Comparison of ENCODE assay signal across 16 cellular contexts in the genomic region with DNA sequence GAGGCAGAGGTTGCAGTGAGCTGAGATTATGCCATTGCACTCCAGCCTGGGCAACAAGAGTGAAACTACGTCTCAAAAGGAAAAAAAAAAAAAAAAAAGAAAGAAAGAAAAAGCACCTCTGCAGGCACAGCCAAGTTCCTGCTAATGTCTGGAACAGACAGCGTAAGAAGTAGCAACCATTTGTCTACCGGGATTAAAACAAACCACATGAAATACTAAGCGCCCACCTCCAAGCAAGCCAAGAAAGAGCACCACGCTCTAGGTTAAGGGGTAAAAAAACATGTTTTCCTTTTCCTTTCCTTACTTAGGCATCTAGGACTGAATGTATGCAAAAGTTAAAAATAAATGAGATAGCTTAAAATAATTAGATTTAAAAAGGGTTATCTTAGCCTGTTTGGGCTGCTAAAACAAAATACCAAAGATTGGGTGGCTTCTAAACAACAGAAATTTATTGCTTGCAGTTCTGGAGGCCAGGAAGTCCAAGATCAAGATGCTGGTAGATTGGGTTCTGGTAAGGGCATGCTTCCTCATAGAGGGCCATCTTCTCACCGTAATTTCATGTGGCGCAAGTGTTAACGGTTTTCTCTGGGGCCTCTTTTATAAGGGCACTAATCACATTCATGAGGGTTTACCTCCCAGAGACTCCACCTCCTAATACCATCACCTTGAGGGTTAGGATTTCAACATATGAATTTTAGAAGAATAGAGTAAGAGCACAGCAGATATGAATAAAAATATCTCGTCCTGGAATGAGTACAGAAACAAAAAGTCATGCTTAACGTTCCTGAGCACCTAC. TPM values are rescaled to one million over a fixed set of nuclear protein-coding genes. Genes with fewer than 3 reads are reported as not detected.
"Had no signal": no experiment of that assay in that cellular context is flagged by ENCODE, and none has a peak within 500 bp of the region (broad histone marks: within the 10 kb centered on the region; RNA-seq: fewer than 3 reads in every experiment).

No MANE protein-coding gene starts in this region.

- H3K9me3 ChIP-seq: breast epithelium, heart right ventricle, prostate gland, right atrium auricular region, testis had no signal

- H3K4me3 Mint-ChIP-seq: activated T-helper 1 cell treated with anti-CD3 and anti-CD28 coated beads, Interleukin-12 subunit alpha, Interleukin-12 subunit beta, Interleukin-2, Interleukin-4 antibody, amounts not matched to agents 30 ng/mL and 10 ng/mL and 1 ng/mL, durations not matched to agents 14 hours and 24 hours and 36 hours; immature natural killer cell; stimulated activated naive CD8-positive, alpha-beta T cell treated with anti-CD3 and anti-CD28 coated beads, Interleukin-15, Interleukin-2, amounts not matched to agents 100 ng/mL and 50 ng/mL, for 24 hours had no signal

- H3K27ac Mint-ChIP-seq: activated T-helper 1 cell treated with anti-CD3 and anti-CD28 coated beads, Interleukin-12 subunit alpha, Interleukin-12 subunit beta, Interleukin-2, Interleukin-4 antibody, amounts not matched to agents 30 ng/mL and 10 ng/mL and 1 ng/mL, durations not matched to agents 14 hours and 24 hours and 36 hours; immature natural killer cell; stimulated activated naive CD8-positive, alpha-beta T cell treated with anti-CD3 and anti-CD28 coated beads, Interleukin-15, Interleukin-2, amounts not matched to agents 100 ng/mL and 50 ng/mL, for 24 hours had no signal

- H3K36me3 Mint-ChIP-seq: immature natural killer cell had no signal

- H3K27me3 ChIP-seq: right atrium auricular region, testis had no signal

- H3K4me1 Mint-ChIP-seq: immature natural killer cell had no signal

- H3K36me3 ChIP-seq: breast epithelium, heart right ventricle, prostate gland, right atrium auricular region, WERI-Rb-1 had no signal

- H3K4me1 ChIP-seq: breast epithelium, prostate gland, right atrium auricular region, testis had no signal

- H3K27ac ChIP-seq: breast epithelium, heart right ventricle, prostate gland, right atrium auricular region, testis, WERI-Rb-1 had no signal

- ATAC-seq: left ventricle myocardium superior had no signal

- DNase-seq: activated CD4-positive, alpha-beta T cell treated with anti-CD3 and anti-CD28 coated beads for 1 hour; activated CD4-positive, alpha-beta T cell treated with anti-CD3 and anti-CD28 coated beads, Interleukin-2, amount 50 U/mL, for 4 hours; activated gamma-delta T cell treated with Interleukin-2 at 50 U/mL for 16 hours; anterior cingulate cortex; heart right ventricle; immature natural killer cell; left ventricle myocardium superior; testis; WERI-Rb-1 had no signal

- H3K9me3 Mint-ChIP-seq: activated T-helper 1 cell treated with anti-CD3 and anti-CD28 coated beads, Interleukin-12 subunit alpha, Interleukin-12 subunit beta, Interleukin-2, Interleukin-4 antibody, amounts not matched to agents 30 ng/mL and 10 ng/mL and 1 ng/mL, durations not matched to agents 14 hours and 24 hours and 36 hours; immature natural killer cell; stimulated activated naive CD8-positive, alpha-beta T cell treated with anti-CD3 and anti-CD28 coated beads, Interleukin-15, Interleukin-2, amounts not matched to agents 100 ng/mL and 50 ng/mL, for 24 hours had no signal

- H3K4me3 ChIP-seq: breast epithelium, coronary artery, heart right ventricle, prostate gland, right atrium auricular region, testis had no signal

RNA-seq across cellular contexts. Expression of gene GPC4, which starts 12.3 kb away (rescaled TPM):
- total RNA-seq: activated T-helper 1 cell treated with anti-CD3 and anti-CD28 coated beads, Interleukin-12 subunit alpha, Interleukin-12 subunit beta, Interleukin-2, Interleukin-4 antibody, amounts not matched to agents 30 ng/mL and 10 ng/mL and 1 ng/mL, durations not matched to agents 14 hours and 24 hours and 36 hours; T-helper 2 cell treated with Interferon-gamma antibody and Interleukin-4, amounts not matched to agents 100 ng/mL and 5 ng/mL, for 36 hours had no signal
